Comparison of ENCODE assay signal across 10 cellular contexts in the genomic region with DNA sequence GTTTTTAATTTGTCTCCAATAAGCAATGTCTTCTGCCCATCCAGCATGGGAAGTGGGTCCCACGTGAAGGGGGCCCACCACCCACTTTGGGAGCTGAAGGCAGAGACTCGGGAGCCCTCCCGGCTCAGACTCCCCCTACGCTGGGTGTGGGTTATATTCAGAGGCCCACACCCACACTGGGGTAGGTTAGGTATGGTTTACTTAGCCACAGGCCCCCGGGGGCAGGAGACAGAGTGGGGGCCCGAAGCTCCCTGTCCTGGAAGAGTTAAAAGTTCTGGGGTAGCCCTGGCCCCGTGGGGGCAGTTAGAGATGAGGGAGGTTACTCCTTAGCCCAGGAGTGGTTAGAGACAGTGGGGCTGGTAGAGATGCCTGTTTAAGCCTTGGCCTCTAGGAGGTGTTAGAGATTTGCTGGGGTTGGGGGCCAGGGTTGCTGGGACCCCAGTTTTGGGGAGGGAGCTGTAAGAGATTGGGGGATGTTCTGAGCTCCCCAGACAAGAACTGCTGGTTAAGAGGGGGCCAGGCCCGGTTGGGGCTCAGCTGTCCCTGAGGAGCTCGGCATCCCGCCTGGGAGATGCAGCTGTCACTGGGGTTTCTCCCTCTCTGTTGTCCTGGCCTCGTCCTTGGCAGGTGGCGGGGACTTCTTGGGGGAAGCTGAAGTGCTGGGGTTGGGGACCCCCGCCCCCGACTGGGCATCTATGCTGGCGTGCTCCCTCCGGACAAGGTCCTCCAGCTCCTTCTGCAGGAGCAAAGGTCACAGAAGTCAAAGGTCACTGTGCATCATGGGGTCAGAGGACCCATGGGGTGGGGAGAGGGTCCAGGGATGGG. TPM values are rescaled to one million over a fixed set of nuclear protein-coding genes. Genes with fewer than 3 reads are reported as not detected.
DNase-seq lines count a peak whose midpoint lies in the region; ATAC-seq, FAIRE-seq and TF ChIP-seq lines count a peak whose summit lies in the region.
"Had no signal": no experiment of that assay in that cellular context is flagged by ENCODE, and none has a peak within 500 bp of the region (broad histone marks: within the 10 kb centered on the region; RNA-seq: fewer than 3 reads in every experiment).

No MANE protein-coding gene starts in this region.

- TF ChIP-seq EP300 in K562 (IDR thresholded peaks at IDR 0.05; ENCODE audit: low read length): no peak

- FAIRE-seq in K562 (lab: Jason Lieb, UNC): no peak
- FAIRE-seq: astrocyte, islet of Langerhans had no signal

- in situ Hi-C loops in K562 (cut with MboI): no loop called here

- H4K20me1 ChIP-seq in BLaER1 (no peaks in the 10 kb centered on the region), K562 (replicated peaks; ENCODE audit: control insufficient read depth, insufficient read depth, low read length) (no peaks in the 10 kb centered on the region)

- no peaks in the 10 kb centered on the region for H3K9me1 ChIP-seq in K562 (ENCODE audit: control insufficient read depth, insufficient read depth, low read length)

- POLR2A ChIA-PET in K562 (lab: Yijun Ruan, JAX): interaction anchor here (0.7 to 1.2 kb wide), 4 partner anchors 9 to 299 kb away, joined by 3 to 4 read pairs (median 3); no protein-coding TSS in a partner anchor

- TF ChIP-seq POLR2A in K562 (conservative IDR thresholded peaks at IDR 0.05): no peak

- H3K4me2 ChIP-seq in BLaER1 (peak overlapping the region; percentile 100), K562 (ENCODE audit: insufficient read depth, low read length) (no peak overlapping the region)

- peak overlapping the region; percentile 93 for H3K9ac ChIP-seq in BLaER1
- peak overlapping the region; percentile 9 to 87; a peak in 3 of 4 replicates for H3K9ac ChIP-seq in K562 (ENCODE audit: insufficient read depth in 1 of 2, low read depth in 2 of 2, low read length in 2 of 2)
- peak overlapping the region; percentile 66 for H3K9ac ChIP-seq in mucosa of stomach (ENCODE audit: low read length)

- no peaks in the 10 kb centered on the region for H3K79me2 ChIP-seq in K562 (ENCODE audit: control insufficient read depth, insufficient read depth, low read length)

- H3K36me3 ChIP-seq in BLaER1 (peaks cover 19% of the 10 kb centered on the region), K562 (ENCODE audit: control insufficient read depth, insufficient read depth, low read length) (peaks cover 5% of the 10 kb centered on the region; the same call in 1 of the 3 replicates), mucosa of stomach (ENCODE audit: control insufficient read depth, insufficient read depth, low read length) (no peaks in the 10 kb centered on the region)

- H3K9me3 ChIP-seq in BLaER1 (no peaks in the 10 kb centered on the region), K562 (replicated peaks; ENCODE audit: control insufficient read depth, insufficient read depth, low read depth, low read length) (no peaks in the 10 kb centered on the region), mucosa of stomach (ENCODE audit: control insufficient read depth, low read length) (no peaks in the 10 kb centered on the region)

- H3K4me1 ChIP-seq in BLaER1 (peaks cover 94% of the 10 kb centered on the region), K562 (replicated peaks in 1 of 2; ENCODE audit: control insufficient read depth in 2 of 2, insufficient read depth in 2 of 2, low read length in 2 of 2) (peaks cover 21 to 60% of the 10 kb centered on the region in 2 experiments; a peak in 4 of 5 replicates), mucosa of stomach (ENCODE audit: control insufficient read depth, insufficient read depth, low read length) (peaks cover 12% of the 10 kb centered on the region)

- DNase-seq in HL-60 (ENCODE audit: low read depth in 1 of 2, low spot score in 1 of 2) (no peak), K562 (ENCODE audit: extremely low read depth in 1 of 4, low spot score in 3 of 4) (no peak), midbrain (lab: John Stamatoyannopoulos, UW) (no peak), coronary artery (ENCODE audit: low spot score) (no peak)

- peak overlapping the region; percentile 63 for H3K4me3 ChIP-seq in BLaER1
- no peak overlapping the region for H3K4me3 ChIP-seq in HL-60 (replicated peaks; ENCODE audit: insufficient read depth, low read length)
- H3K4me3 ChIP-seq in K562: no peak overlapping the region
- no peak overlapping the region for H3K4me3 ChIP-seq in mucosa of stomach (ENCODE audit: low read length)
- H3K4me3 ChIP-seq in coronary artery: no peak overlapping the region

- peak; percentile 13; the same call in 1 of the 3 replicates for ATAC-seq in K562
- ATAC-seq in GM18870 (IDR thresholded peaks at IDR 0.05; ENCODE audit: unreplicated experiment): no peak
- ATAC-seq in GM19035 (IDR thresholded peaks at IDR 0.05; ENCODE audit: unreplicated experiment): no peak

- H3K27ac ChIP-seq in BLaER1: peak overlapping the region; percentile 100
- peak overlapping the region; percentile 73 for H3K27ac ChIP-seq in HL-60 (replicated peaks)
- peak overlapping the region; percentile 8; the same call in 2 of the 3 replicates for H3K27ac ChIP-seq in K562 (ENCODE audit: extremely low read depth, low read depth, low read length)
- H3K27ac ChIP-seq in coronary artery: peak overlapping the region in 1 of 2 donors; percentile 49

- intact Hi-C loops in K562 (cut with micrococcal nuclease): no loop called here

- TF ChIP-seq CTCF in HL-60 (IDR thresholded peaks at IDR 0.05; ENCODE audit: insufficient read depth, low read length): no peak
- no peak for TF ChIP-seq CTCF in K562 (IDR thresholded peaks at IDR 0.05 in 2 of 3, conservative IDR thresholded peaks at IDR 0.05 in 1 of 3; ENCODE audit: insufficient read depth in 2 of 3, low read depth in 1 of 3, low read length in 3 of 3)
- TF ChIP-seq CTCF in coronary artery (IDR thresholded peaks at IDR 0.05): no peak

- CTCF ChIA-PET in K562 (lab: Yijun Ruan, JAX; ENCODE audit: low intra/inter-chr PET ratio): no interaction called here

- WGBS in K562 (ENCODE audit: insufficient coverage, low coverage, missing lambda C conversion rate): 75% methylated on average over 16 of the region's 16 CpGs

- no peaks in the 10 kb centered on the region for H3K27me3 ChIP-seq in BLaER1
- no peaks in the 10 kb centered on the region for H3K27me3 ChIP-seq in HL-60 (ENCODE audit: insufficient read depth, poor library complexity, severe bottlenecking)
- no peaks in the 10 kb centered on the region for H3K27me3 ChIP-seq in K562 (ENCODE audit: control insufficient read depth in 2 of 2, insufficient read depth in 2 of 2, low read length in 2 of 2)
- no peaks in the 10 kb centered on the region for H3K27me3 ChIP-seq in mucosa of stomach (ENCODE audit: control insufficient read depth, insufficient read depth, low read length)

- no peak for TF ChIP-seq RAD21 in K562 (CRISPR knock-in tag; conservative IDR thresholded peaks at IDR 0.05 in 1 of 2, IDR thresholded peaks at IDR 0.05 in 1 of 2)

- H2AFZ ChIP-seq in K562 (ENCODE audit: low read depth, low read length): peak overlapping the region; percentile 83

- BruUV-seq in K562 (replicated peaks; lab: Mats Ljungman, UMichigan): no TSS peak

RNA-seq across cellular contexts. Expression of a gene that starts 0.7 kb away (rescaled TPM):
- 12.5 and 23.7 TPM in 2 replicates for total RNA-seq in K562 (2011; cell fraction: chromatin; rRNA removed; ENCODE audit: low replicate concordance)
- 11.8 and 15.2 TPM in 2 replicates for total RNA-seq in K562 (2011; cell fraction: nucleolus; rRNA removed)
- total RNA-seq in K562 (2011; cell fraction: nucleoplasm; rRNA removed): 11.6 and 13.7 TPM in 2 replicates
- total RNA-seq in K562 (2014; rRNA removed) (5.1 TPM in 2 replicates), K562 (2014; rRNA removed; fragmentation: Illumina TruSeq; extraction: Trizol) (3.1 and 3.7 TPM in 2 replicates), K562 (2015; rRNA removed; fragmentation: Illumina TruSeq; extraction: Trizol) (4.1 and 5.3 TPM in 2 replicates), K562 (2021) (5.9 and 6.2 TPM in 2 replicates)
- polyA plus RNA-seq in K562 (2011; rRNA removed) (10.9 and 17.3 TPM in 2 replicates), K562 (2014; fragmentation: Illumina TruSeq; extraction: Trizol) (3.8 and 4.9 TPM in 2 replicates), K562 (2014; fragmentation: Nextera tagmentation; extraction: Ambion mirVana) (1 to 10 TPM in 1 of 2 experiments, under 1 TPM in 1; 0.82 to 1.1 TPM), K562 (2014; rRNA removed) (4.9 and 5.0 TPM in 2 replicates)
- 10.6 and 12.7 TPM in 2 replicates for polyA plus RNA-seq in K562 (2011; cell fraction: cytosol; rRNA removed)
- polyA plus RNA-seq in K562 (2011; cell fraction: nucleus; rRNA removed): 18.6 and 22.5 TPM in 2 replicates
- 5.2 and 22.0 TPM in 2 replicates for polyA plus RNA-seq in K562 (2012)
- 4.1 and 5.7 TPM in 2 replicates for polyA minus RNA-seq in K562 (2011; rRNA and poly(A)+ RNA removed)
- 3.1 and 8.8 TPM in 2 replicates for polyA minus RNA-seq in K562 (2011; cell fraction: cytosol; rRNA and poly(A)+ RNA removed)
- polyA minus RNA-seq in K562 (2011; cell fraction: nucleus; rRNA and poly(A)+ RNA removed): 6.2 and 11.0 TPM in 2 replicates

RNA-seq across cellular contexts. Expression of a gene that starts 20.6 kb away (rescaled TPM):
- total RNA-seq in K562 (2011; cell fraction: chromatin; rRNA removed; ENCODE audit: low replicate concordance): 51.5 and 89.0 TPM in 2 replicates
- total RNA-seq in K562 (2011; cell fraction: nucleolus; rRNA removed): 47.7 and 48.2 TPM in 2 replicates
- 57.0 and 77.0 TPM in 2 replicates for total RNA-seq in K562 (2011; cell fraction: nucleoplasm; rRNA removed)
- 24.0 and 31.6 TPM in 2 replicates for total RNA-seq in K562 (2014; rRNA removed)
- 12.6 and 14.4 TPM in 2 replicates for total RNA-seq in K562 (2014; rRNA removed; fragmentation: Illumina TruSeq; extraction: Trizol)
- total RNA-seq in K562 (2015; rRNA removed; fragmentation: Illumina TruSeq; extraction: Trizol): 21.6 and 21.7 TPM in 2 replicates
- total RNA-seq in K562 (2021): 25.3 and 26.0 TPM in 2 replicates
- 22.9 and 39.8 TPM in 2 replicates for polyA plus RNA-seq in K562 (2011; rRNA removed)
- 33.3 and 43.6 TPM in 2 replicates for polyA plus RNA-seq in K562 (2011; cell fraction: cytosol; rRNA removed)
- 46.8 and 54.3 TPM in 2 replicates for polyA plus RNA-seq in K562 (2011; cell fraction: nucleus; rRNA removed)
- polyA plus RNA-seq in K562 (2012): 29.5 and 74.2 TPM in 2 replicates
- polyA plus RNA-seq in K562 (2014; fragmentation: Illumina TruSeq; extraction: Trizol): 32.6 and 35.2 TPM in 2 replicates
- 1 to 10 TPM; 2.3 to 7.1 TPM for polyA plus RNA-seq in K562 (2014; fragmentation: Nextera tagmentation; extraction: Ambion mirVana)
- 23.5 and 24.6 TPM in 2 replicates for polyA plus RNA-seq in K562 (2014; rRNA removed)
- 12.1 and 15.4 TPM in 2 replicates for polyA minus RNA-seq in K562 (2011; rRNA and poly(A)+ RNA removed)
- 11.6 and 18.3 TPM in 2 replicates for polyA minus RNA-seq in K562 (2011; cell fraction: cytosol; rRNA and poly(A)+ RNA removed)
- polyA minus RNA-seq in K562 (2011; cell fraction: nucleus; rRNA and poly(A)+ RNA removed): 9.6 and 15.1 TPM in 2 replicates

RNA-seq across cellular contexts. Expression of a gene that starts 21.0 kb away (rescaled TPM):
- total RNA-seq in K562 (2011; cell fraction: chromatin; rRNA removed; ENCODE audit: low replicate concordance): 2.3 and 3.5 TPM in 2 replicates
- 5.9 and 6.2 TPM in 2 replicates for total RNA-seq in K562 (2011; cell fraction: nucleolus; rRNA removed)
- total RNA-seq in K562 (2011; cell fraction: nucleoplasm; rRNA removed): 2.7 and 3.9 TPM in 2 replicates
- total RNA-seq in K562 (2014; rRNA removed) (37.6 and 54.8 TPM in 2 replicates), K562 (2014; rRNA removed; fragmentation: Illumina TruSeq; extraction: Trizol) (5.8 and 6.1 TPM in 2 replicates), K562 (2015; rRNA removed; fragmentation: Illumina TruSeq; extraction: Trizol) (12.9 TPM in 2 replicates), K562 (2021) (33.5 and 34.7 TPM in 2 replicates)
- polyA plus RNA-seq in K562 (2011; rRNA removed) (10.4 and 11.7 TPM in 2 replicates), K562 (2014; fragmentation: Illumina TruSeq; extraction: Trizol) (7.2 and 14.4 TPM in 2 replicates), K562 (2014; fragmentation: Nextera tagmentation; extraction: Ambion mirVana) (1 to 10 TPM; 1.5 to 1.7 TPM), K562 (2014; rRNA removed) (44.9 and 46.7 TPM in 2 replicates)
- 16.2 and 53.2 TPM in 2 replicates for polyA plus RNA-seq in K562 (2011; cell fraction: cytosol; rRNA removed)
- 5.9 and 10.5 TPM in 2 replicates for polyA plus RNA-seq in K562 (2011; cell fraction: nucleus; rRNA removed)
- polyA plus RNA-seq in K562 (2012): 26.4 and 28.8 TPM in 2 replicates
- 1.9 and 2.9 TPM in 2 replicates for polyA minus RNA-seq in K562 (2011; rRNA and poly(A)+ RNA removed)
- polyA minus RNA-seq in K562 (2011; cell fraction: cytosol; rRNA and poly(A)+ RNA removed): 7.3 and 8.0 TPM in 2 replicates
- polyA minus RNA-seq in K562 (2011; cell fraction: nucleus; rRNA and poly(A)+ RNA removed): 2.3 and 2.7 TPM in 2 replicates

RNA-seq across cellular contexts. Expression of a gene that starts 29.0 kb away (rescaled TPM):
- total RNA-seq in K562 (2011; cell fraction: chromatin; rRNA removed; ENCODE audit: low replicate concordance): 270 and 391 TPM in 2 replicates
- 228 and 234 TPM in 2 replicates for total RNA-seq in K562 (2011; cell fraction: nucleolus; rRNA removed)
- 270 and 297 TPM in 2 replicates for total RNA-seq in K562 (2011; cell fraction: nucleoplasm; rRNA removed)
- 313 and 355 TPM in 2 replicates for total RNA-seq in K562 (2014; rRNA removed)
- total RNA-seq in K562 (2014; rRNA removed; fragmentation: Illumina TruSeq; extraction: Trizol): 375 and 414 TPM in 2 replicates
- total RNA-seq in K562 (2015; rRNA removed; fragmentation: Illumina TruSeq; extraction: Trizol): 274 and 290 TPM in 2 replicates
- 579 and 605 TPM in 2 replicates for total RNA-seq in K562 (2021)
- polyA plus RNA-seq in K562 (2011; rRNA removed): 284 and 572 TPM in 2 replicates
- 251 and 262 TPM in 2 replicates for polyA plus RNA-seq in K562 (2011; cell fraction: cytosol; rRNA removed)
- polyA plus RNA-seq in K562 (2011; cell fraction: nucleus; rRNA removed): 342 and 362 TPM in 2 replicates
- polyA plus RNA-seq in K562 (2012): 353 and 512 TPM in 2 replicates
- polyA plus RNA-seq in K562 (2014; fragmentation: Illumina TruSeq; extraction: Trizol): 550 and 610 TPM in 2 replicates
- 10 to 100 TPM; 39.5 to 51.4 TPM for polyA plus RNA-seq in K562 (2014; fragmentation: Nextera tagmentation; extraction: Ambion mirVana)
- polyA plus RNA-seq in K562 (2014; rRNA removed): 271 and 299 TPM in 2 replicates
- 359 and 423 TPM in 2 replicates for polyA minus RNA-seq in K562 (2011; rRNA and poly(A)+ RNA removed)
- 278 and 317 TPM in 2 replicates for polyA minus RNA-seq in K562 (2011; cell fraction: cytosol; rRNA and poly(A)+ RNA removed)
- polyA minus RNA-seq in K562 (2011; cell fraction: nucleus; rRNA and poly(A)+ RNA removed): 71.0 and 135 TPM in 2 replicates

RNA-seq across cellular contexts. Expression of a gene that starts 33.2 kb away (rescaled TPM):
- 1.8 and 2.5 TPM in 2 replicates for total RNA-seq in K562 (2011; cell fraction: chromatin; rRNA removed; ENCODE audit: low replicate concordance)
- 0.66 and 1.7 TPM in 2 replicates for total RNA-seq in K562 (2011; cell fraction: nucleolus; rRNA removed)
- total RNA-seq in K562 (2011; cell fraction: nucleoplasm; rRNA removed): 0.84 and 1.2 TPM in 2 replicates
- not detected in 2 replicates for total RNA-seq in K562 (2014; rRNA removed)
- not detected in 2 replicates for total RNA-seq in K562 (2014; rRNA removed; fragmentation: Illumina TruSeq; extraction: Trizol)
- total RNA-seq in K562 (2015; rRNA removed; fragmentation: Illumina TruSeq; extraction: Trizol): not detected in 2 replicates
- 0.40 TPM in 1 of 2 replicates, not detected in the other for total RNA-seq in K562 (2021)
- polyA plus RNA-seq in K562 (2011; rRNA removed): 0.19 and 0.21 TPM in 2 replicates
- polyA plus RNA-seq in K562 (2011; cell fraction: cytosol; rRNA removed): 0.19 TPM in 1 of 2 replicates, not detected in the other
- 1.4 and 1.7 TPM in 2 replicates for polyA plus RNA-seq in K562 (2011; cell fraction: nucleus; rRNA removed)
- polyA plus RNA-seq in K562 (2012): 0.61 and 1.2 TPM in 2 replicates
- not detected in 2 replicates for polyA plus RNA-seq in K562 (2014; fragmentation: Illumina TruSeq; extraction: Trizol)
- polyA plus RNA-seq in K562 (2014; fragmentation: Nextera tagmentation; extraction: Ambion mirVana): not detected
- 0.13 and 0.68 TPM in 2 replicates for polyA plus RNA-seq in K562 (2014; rRNA removed)
- polyA minus RNA-seq in K562 (2011; rRNA and poly(A)+ RNA removed): not detected in 2 replicates
- not detected in 2 replicates for polyA minus RNA-seq in K562 (2011; cell fraction: cytosol; rRNA and poly(A)+ RNA removed)
- polyA minus RNA-seq in K562 (2011; cell fraction: nucleus; rRNA and poly(A)+ RNA removed): not detected in 2 replicates
